ENCODE assay signal across 10 cellular contexts in genomic region chrX:75038925-75039324, GRCh38.
DNase-seq lines count a peak whose midpoint lies in the region; ATAC-seq, FAIRE-seq and TF ChIP-seq lines count a peak whose summit lies in the region.
"Had no signal": no experiment of that assay in that cellular context is flagged by ENCODE, and none has a peak within 500 bp of the region (broad histone marks: within the 10 kb centered on the region; RNA-seq: fewer than 3 reads in every experiment).

No MANE protein-coding gene starts in this region.

- POLR2A ChIA-PET in CD4-positive, alpha-beta memory T cell (lab: Charles Lee; ENCODE audit: partially characterized antibody), result interaction anchor here (0.6 kb wide), 1 partner anchor 1107 kb away, joined by 3 read pairs; no protein-coding TSS in a partner anchor

- ATAC-seq in GM19023 (IDR thresholded peaks at IDR 0.05; ENCODE audit: unreplicated experiment) (no peak), GM21576 (IDR thresholded peaks at IDR 0.05; ENCODE audit: unreplicated experiment) (no peak)
- no peak for ATAC-seq in stimulated activated memory B cell treated with anti-CD40 and anti-IgM and Interleukin-4, amounts not matched to agents 10 μg/mL and 1 μg/mL and 100 μg/mL, for 72 hours
- ATAC-seq: sciatic nerve had no signal

- no peaks in the 10 kb centered on the region for H3K36me3 ChIP-seq in CD4-positive, alpha-beta memory T cell (ENCODE audit: insufficient read depth, low read length)
- H3K36me3 ChIP-seq in SJCRH30, result no peaks in the 10 kb centered on the region
- H3K36me3 ChIP-seq: uterus had no signal

- H3K27ac ChIP-seq in CD4-positive, alpha-beta memory T cell (ENCODE audit: low read depth, low read length), result no peak overlapping the region
- no peak overlapping the region for H3K27ac ChIP-seq in SJCRH30
- H3K27ac ChIP-seq: uterus had no signal

- CTCF ChIA-PET in CD4-positive, alpha-beta memory T cell (lab: Charles Lee; ENCODE audit: partially characterized antibody), result no interaction called here

- H3K27me3 ChIP-seq in CD4-positive, alpha-beta memory T cell (ENCODE audit: insufficient read depth, low read length), result no peaks in the 10 kb centered on the region
- no peaks in the 10 kb centered on the region for H3K27me3 ChIP-seq in SJCRH30
- H3K27me3 ChIP-seq: uterus had no signal

- H3K27ac Mint-ChIP-seq in CD4-positive, alpha-beta memory T cell, result no peak overlapping the region
- no peak overlapping the region for H3K27ac Mint-ChIP-seq in stimulated activated memory B cell treated with anti-CD40 and anti-IgM and Interleukin-4, amounts not matched to agents 10 μg/mL and 1 μg/mL and 100 μg/mL, for 72 hours

- peaks cover 0 to 2% of the 10 kb centered on the region in 2 donors for H3K36me3 Mint-ChIP-seq in CD4-positive, alpha-beta memory T cell
- no peaks in the 10 kb centered on the region for H3K36me3 Mint-ChIP-seq in stimulated activated memory B cell treated with anti-CD40 and anti-IgM and Interleukin-4, amounts not matched to agents 10 μg/mL and 1 μg/mL and 100 μg/mL, for 72 hours

- no peaks in the 10 kb centered on the region for H3K27me3 Mint-ChIP-seq in CD4-positive, alpha-beta memory T cell
- no peaks in the 10 kb centered on the region for H3K27me3 Mint-ChIP-seq in stimulated activated memory B cell treated with anti-CD40 and anti-IgM and Interleukin-4, amounts not matched to agents 10 μg/mL and 1 μg/mL and 100 μg/mL, for 72 hours

- H3K9me3 Mint-ChIP-seq in CD4-positive, alpha-beta memory T cell, result peaks cover 0 to 34% (median 19%) of the 10 kb centered on the region in 8 donors
- peaks cover 20% of the 10 kb centered on the region for H3K9me3 Mint-ChIP-seq in stimulated activated memory B cell treated with anti-CD40 and anti-IgM and Interleukin-4, amounts not matched to agents 10 μg/mL and 1 μg/mL and 100 μg/mL, for 72 hours

- TF ChIP-seq POLR2A in GM12892 (IDR thresholded peaks at IDR 0.05; ENCODE audit: low read depth, low read length), result no peak

- DNase-seq in CD4-positive, alpha-beta memory T cell, result peak in 3 of 5 donors; percentile 6 to 8 (median 6)
- no peak for DNase-seq in GM12892 (ENCODE audit: insufficient read length)
- peak; percentile 13 to 64 for DNase-seq in SJCRH30
- DNase-seq in globus pallidus (ENCODE audit: low spot score), result peak; percentile 12
- no peak for DNase-seq in NCI-H1105 treated with DMSO at 0.1 percent for 48 hours (lab: John Stamatoyannopoulos, UW)
- DNase-seq: uterus had no signal

- H3K4me3 ChIP-seq in CD4-positive, alpha-beta memory T cell (ENCODE audit: low read length in 2 of 2), result no peak overlapping the region
- no peak overlapping the region for H3K4me3 ChIP-seq in SJCRH30
- H3K4me3 ChIP-seq: uterus had no signal

- peak; percentile 21 for FAIRE-seq in GM12892 (lab: Jason Lieb, UNC)

- intact Hi-C loops in CD4-positive, alpha-beta memory T cell (cut with micrococcal nuclease), result no loop called here

- H3K9me3 ChIP-seq in CD4-positive, alpha-beta memory T cell (ENCODE audit: control insufficient read depth in 1 of 2, low read length in 2 of 2), result peaks cover 0 to 3% of the 10 kb centered on the region in 2 donors
- H3K9me3 ChIP-seq in SJCRH30 (replicated peaks), result 0 out of 2 replicates have a peak, but pooled peaks cover 3% of the 10 kb centered on the region

- no peaks in the 10 kb centered on the region for H3K4me1 Mint-ChIP-seq in CD4-positive, alpha-beta memory T cell
- no peaks in the 10 kb centered on the region for H3K4me1 Mint-ChIP-seq in stimulated activated memory B cell treated with anti-CD40 and anti-IgM and Interleukin-4, amounts not matched to agents 10 μg/mL and 1 μg/mL and 100 μg/mL, for 72 hours

- H3K4me3 Mint-ChIP-seq in CD4-positive, alpha-beta memory T cell, result no peak overlapping the region
- H3K4me3 Mint-ChIP-seq in stimulated activated memory B cell treated with anti-CD40 and anti-IgM and Interleukin-4, amounts not matched to agents 10 μg/mL and 1 μg/mL and 100 μg/mL, for 72 hours, result no peak overlapping the region

- no peaks in the 10 kb centered on the region for H3K4me1 ChIP-seq in CD4-positive, alpha-beta memory T cell (ENCODE audit: insufficient read depth, low read length)
- no peaks in the 10 kb centered on the region for H3K4me1 ChIP-seq in SJCRH30
- H3K4me1 ChIP-seq: uterus had no signal

Comparison
In these comparisons a context has a peak if more than half of its experiments do, and no peak if none do; other contexts are left out.
1. DNase-seq: peak in CD4-positive, alpha-beta memory T cell (3 of 5), SJCRH30 (2 of 2) and globus pallidus (single experiment); none in GM12892 (single experiment) and NCI-H1105 treated with DMSO at 0.1 percent for 48 hours (single experiment).